ENCODE assay signal across 8 cellular contexts in the genomic region with DNA sequence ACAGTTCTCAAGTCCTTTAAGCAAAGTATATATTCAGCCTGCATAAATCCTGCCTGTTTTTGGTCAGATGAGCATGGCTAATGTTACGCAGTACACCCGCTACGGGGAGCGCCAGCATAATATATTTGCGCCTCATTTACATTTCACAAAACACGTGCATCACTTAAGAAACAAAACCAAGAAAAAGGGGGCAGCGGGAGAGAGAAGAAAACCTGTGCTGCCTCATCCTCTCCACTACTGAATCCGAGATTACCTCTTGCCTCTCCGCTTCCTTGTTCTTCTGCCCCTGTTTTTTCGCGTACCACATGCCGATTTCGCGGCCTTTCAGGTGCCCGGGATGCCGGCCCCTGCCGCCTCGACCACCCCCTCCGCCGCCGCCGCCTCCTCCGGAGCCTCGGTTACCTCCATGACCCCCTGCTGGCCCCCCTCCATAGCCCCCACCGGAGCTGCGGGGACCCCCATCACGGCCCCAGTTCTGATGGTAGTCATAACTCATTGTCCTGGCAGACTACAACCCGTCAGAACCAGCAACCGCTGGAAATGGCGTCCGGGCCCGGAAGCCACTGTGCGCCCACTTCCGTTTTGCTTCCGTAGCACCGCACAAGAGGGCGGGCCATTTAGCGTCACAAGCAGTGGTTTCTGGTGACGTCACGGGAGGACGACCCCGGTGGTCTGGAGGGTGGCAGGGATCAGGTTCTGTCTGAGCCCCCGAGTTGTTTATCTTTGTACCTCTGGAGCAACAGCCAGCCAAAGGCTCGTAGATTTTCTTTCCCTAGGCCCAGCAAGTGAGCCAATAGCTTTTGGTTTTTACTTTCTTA. TPM values are rescaled to one million over a fixed set of nuclear protein-coding genes. Genes with fewer than 3 reads are reported as not detected.
A peak's percentile ranks its signal among the peaks of the same experiment; 100 is the strongest.
DNase-seq lines count a peak whose midpoint lies in the region; ATAC-seq and TF ChIP-seq lines count a peak whose summit lies in the region.

A gene with protein sequence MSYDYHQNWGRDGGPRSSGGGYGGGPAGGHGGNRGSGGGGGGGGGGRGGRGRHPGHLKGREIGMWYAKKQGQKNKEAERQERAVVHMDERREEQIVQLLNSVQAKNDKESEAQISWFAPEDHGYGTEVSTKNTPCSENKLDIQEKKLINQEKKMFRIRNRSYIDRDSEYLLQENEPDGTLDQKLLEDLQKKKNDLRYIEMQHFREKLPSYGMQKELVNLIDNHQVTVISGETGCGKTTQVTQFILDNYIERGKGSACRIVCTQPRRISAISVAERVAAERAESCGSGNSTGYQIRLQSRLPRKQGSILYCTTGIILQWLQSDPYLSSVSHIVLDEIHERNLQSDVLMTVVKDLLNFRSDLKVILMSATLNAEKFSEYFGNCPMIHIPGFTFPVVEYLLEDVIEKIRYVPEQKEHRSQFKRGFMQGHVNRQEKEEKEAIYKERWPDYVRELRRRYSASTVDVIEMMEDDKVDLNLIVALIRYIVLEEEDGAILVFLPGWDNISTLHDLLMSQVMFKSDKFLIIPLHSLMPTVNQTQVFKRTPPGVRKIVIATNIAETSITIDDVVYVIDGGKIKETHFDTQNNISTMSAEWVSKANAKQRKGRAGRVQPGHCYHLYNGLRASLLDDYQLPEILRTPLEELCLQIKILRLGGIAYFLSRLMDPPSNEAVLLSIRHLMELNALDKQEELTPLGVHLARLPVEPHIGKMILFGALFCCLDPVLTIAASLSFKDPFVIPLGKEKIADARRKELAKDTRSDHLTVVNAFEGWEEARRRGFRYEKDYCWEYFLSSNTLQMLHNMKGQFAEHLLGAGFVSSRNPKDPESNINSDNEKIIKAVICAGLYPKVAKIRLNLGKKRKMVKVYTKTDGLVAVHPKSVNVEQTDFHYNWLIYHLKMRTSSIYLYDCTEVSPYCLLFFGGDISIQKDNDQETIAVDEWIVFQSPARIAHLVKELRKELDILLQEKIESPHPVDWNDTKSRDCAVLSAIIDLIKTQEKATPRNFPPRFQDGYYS (minus strand): TSS at position 567 of the 818 bp plus-strand sequence. CDS start 71 bp downstream, at position 496.

- TF ChIP-seq EP300 in esophagus muscularis mucosa (IDR thresholded peaks at IDR 0.05): no peak

- H3K27me3 Mint-ChIP-seq in activated T-cell treated with anti-CD3 and anti-CD28 coated beads, Interleukin-2, amount 50 U/mL, for 4 hours (ENCODE audit: low read depth): no peaks in the 10 kb centered on the region

- H3K36me3 Mint-ChIP-seq in activated T-cell treated with anti-CD3 and anti-CD28 coated beads, Interleukin-2, amount 50 U/mL, for 4 hours (ENCODE audit: insufficient read depth): peaks cover 8% of the 10 kb centered on the region

- peak in 1 of 3 experiments; percentile 3 for TF ChIP-seq CTCF in esophagus muscularis mucosa (IDR thresholded peaks at IDR 0.05)

- no peaks in the 10 kb centered on the region for H3K27me3 ChIP-seq in esophagus muscularis mucosa
- H3K27me3 ChIP-seq in muscle layer of duodenum (ENCODE audit: low read depth, low read length): no peaks in the 10 kb centered on the region

- intact Hi-C loops in esophagus muscularis mucosa (cut with DNase I): loop anchor here (5.0 to 10.0 kb wide), 2 partner anchors 202 to 1001 kb away; a partner anchor contains a TSS

- H3K36me3 ChIP-seq in esophagus muscularis mucosa (no peaks in the 10 kb centered on the region), muscle layer of duodenum (ENCODE audit: control insufficient read depth in 1 of 2, insufficient read depth in 2 of 2, low read length in 2 of 2) (no peaks in the 10 kb centered on the region)

- peak within 1 kb of the TSS; percentile 83 to 93 (median 90) for H3K27ac ChIP-seq in esophagus muscularis mucosa (replicated peaks in 1 of 4)
- H3K27ac ChIP-seq in muscle layer of duodenum (ENCODE audit: low read length): peak within 1 kb of the TSS; percentile 93

- H3K4me3 ChIP-seq in esophagus muscularis mucosa (peak within 1 kb of the TSS; percentile 57 to 90 (median 82)), muscle layer of duodenum (ENCODE audit: low read depth in 1 of 2, low read length in 2 of 2) (peak within 1 kb of the TSS; percentile 71 to 88)

- DNase-seq in DMS53 (lab: John Stamatoyannopoulos, UW) (peak; percentile 89), KG1 (lab: John Stamatoyannopoulos, UW) (peak; percentile 86), esophagus muscularis mucosa (ENCODE audit: extremely low spot score) (peak; percentile 98)
- peak; percentile 85 for DNase-seq in activated T-cell treated with anti-CD3 and anti-CD28 coated beads, Interleukin-2, amount 50 U/mL, for 4 hours
- peak; percentile 85 for DNase-seq in stimulated activated CD8-positive, alpha-beta memory T cell treated with anti-CD3 and anti-CD28 coated beads, Interleukin-7, amount 100 ng/mL, for 4 hours (ENCODE audit: low read depth in 2 of 2)

- H3K9me3 ChIP-seq in esophagus muscularis mucosa: no peaks in the 10 kb centered on the region
- no peaks in the 10 kb centered on the region for H3K9me3 ChIP-seq in muscle layer of duodenum (ENCODE audit: control insufficient read depth in 1 of 2, low read length in 2 of 2)

- H3K9me3 Mint-ChIP-seq in activated T-cell treated with anti-CD3 and anti-CD28 coated beads, Interleukin-2, amount 50 U/mL, for 4 hours: no peaks in the 10 kb centered on the region

- peaks cover 22 to 50% (median 48%) of the 10 kb centered on the region in 4 donors for H3K4me1 ChIP-seq in esophagus muscularis mucosa
- peaks cover 6 to 20% of the 10 kb centered on the region in 2 donors for H3K4me1 ChIP-seq in muscle layer of duodenum (ENCODE audit: control insufficient read depth in 1 of 2, insufficient read depth in 2 of 2, low read length in 2 of 2)

- peak within 1 kb of the TSS; percentile 96 for H3K4me3 Mint-ChIP-seq in activated T-cell treated with anti-CD3 and anti-CD28 coated beads, Interleukin-2, amount 50 U/mL, for 4 hours

- ATAC-seq in GM21723 (IDR thresholded peaks at IDR 0.05; ENCODE audit: unreplicated experiment): peak; percentile 95
- peak; percentile 94 to 95 for ATAC-seq in activated T-cell treated with anti-CD3 and anti-CD28 coated beads, Interleukin-2, amount 50 U/mL, for 4 hours

- TF ChIP-seq POLR2A in esophagus muscularis mucosa (IDR thresholded peaks at IDR 0.05; ENCODE audit: low read depth): peak; percentile 55

- H3K4me1 Mint-ChIP-seq in activated T-cell treated with anti-CD3 and anti-CD28 coated beads, Interleukin-2, amount 50 U/mL, for 4 hours (ENCODE audit: low read depth): peaks cover 23% of the 10 kb centered on the region

- WGBS in esophagus muscularis mucosa: under 1% methylated on average over 29 of the region's 44 CpGs

TF ChIP-seq in PFSK-1, 5 proteins besides CTCF, POLR2A, EP300 and RAD21:
- TF ChIP-seq TAF1 (IDR thresholded peaks at IDR 0.05; ENCODE audit: borderline replicate concordance, insufficient read depth, low read length): peak; percentile 92; the same call in 1 of the 2 replicates
- TF ChIP-seq POLR2AphosphoS5 (IDR thresholded peaks at IDR 0.05; ENCODE audit: low read depth, low read length): peak; percentile 85
- peak; percentile 80 for TF ChIP-seq FOXP2 (optimal IDR thresholded peaks at IDR 0.05; ENCODE audit: borderline replicate concordance, extremely low read depth, extremely low read length, insufficient read depth)
- TF ChIP-seq SIN3A (IDR thresholded peaks at IDR 0.05; ENCODE audit: borderline replicate concordance, insufficient read depth, low read length): no peak
- TF ChIP-seq, protein P1, sequence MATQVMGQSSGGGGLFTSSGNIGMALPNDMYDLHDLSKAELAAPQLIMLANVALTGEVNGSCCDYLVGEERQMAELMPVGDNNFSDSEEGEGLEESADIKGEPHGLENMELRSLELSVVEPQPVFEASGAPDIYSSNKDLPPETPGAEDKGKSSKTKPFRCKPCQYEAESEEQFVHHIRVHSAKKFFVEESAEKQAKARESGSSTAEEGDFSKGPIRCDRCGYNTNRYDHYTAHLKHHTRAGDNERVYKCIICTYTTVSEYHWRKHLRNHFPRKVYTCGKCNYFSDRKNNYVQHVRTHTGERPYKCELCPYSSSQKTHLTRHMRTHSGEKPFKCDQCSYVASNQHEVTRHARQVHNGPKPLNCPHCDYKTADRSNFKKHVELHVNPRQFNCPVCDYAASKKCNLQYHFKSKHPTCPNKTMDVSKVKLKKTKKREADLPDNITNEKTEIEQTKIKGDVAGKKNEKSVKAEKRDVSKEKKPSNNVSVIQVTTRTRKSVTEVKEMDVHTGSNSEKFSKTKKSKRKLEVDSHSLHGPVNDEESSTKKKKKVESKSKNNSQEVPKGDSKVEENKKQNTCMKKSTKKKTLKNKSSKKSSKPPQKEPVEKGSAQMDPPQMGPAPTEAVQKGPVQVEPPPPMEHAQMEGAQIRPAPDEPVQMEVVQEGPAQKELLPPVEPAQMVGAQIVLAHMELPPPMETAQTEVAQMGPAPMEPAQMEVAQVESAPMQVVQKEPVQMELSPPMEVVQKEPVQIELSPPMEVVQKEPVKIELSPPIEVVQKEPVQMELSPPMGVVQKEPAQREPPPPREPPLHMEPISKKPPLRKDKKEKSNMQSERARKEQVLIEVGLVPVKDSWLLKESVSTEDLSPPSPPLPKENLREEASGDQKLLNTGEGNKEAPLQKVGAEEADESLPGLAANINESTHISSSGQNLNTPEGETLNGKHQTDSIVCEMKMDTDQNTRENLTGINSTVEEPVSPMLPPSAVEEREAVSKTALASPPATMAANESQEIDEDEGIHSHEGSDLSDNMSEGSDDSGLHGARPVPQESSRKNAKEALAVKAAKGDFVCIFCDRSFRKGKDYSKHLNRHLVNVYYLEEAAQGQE (IDR thresholded peaks at IDR 0.05; ENCODE audit: insufficient read depth in 1 of 2, low read depth in 2 of 2, low read length in 2 of 2): no peak
TF ChIP-seq in PFSK-1: peak in this region for 3.

RNA-seq across cellular contexts. Expression of the gene that starts here (rescaled TPM):
- polyA plus RNA-seq in PFSK-1 (2012; ENCODE audit: insufficient read length, low read depth): 15.4 TPM
- 10 to 100 TPM; 73.9 to 89.1 (median 85.4) TPM for total RNA-seq in activated T-cell treated with anti-CD3 and anti-CD28 coated beads, Interleukin-2, amount 50 U/mL, for 4 hours
- total RNA-seq in esophagus muscularis mucosa: 10 to 100 TPM; 35.0 to 84.7 (median 54.5) TPM

Comparison
In these comparisons a context has a peak if more than half of its experiments do, and no peak if none do; other contexts are left out.
1. Peak in every context shown above with its lines: DNase-seq, ATAC-seq, H3K4me3 ChIP-seq and H3K27ac ChIP-seq.